ENCODE assay signal across 1 cellular context in the genomic region with DNA sequence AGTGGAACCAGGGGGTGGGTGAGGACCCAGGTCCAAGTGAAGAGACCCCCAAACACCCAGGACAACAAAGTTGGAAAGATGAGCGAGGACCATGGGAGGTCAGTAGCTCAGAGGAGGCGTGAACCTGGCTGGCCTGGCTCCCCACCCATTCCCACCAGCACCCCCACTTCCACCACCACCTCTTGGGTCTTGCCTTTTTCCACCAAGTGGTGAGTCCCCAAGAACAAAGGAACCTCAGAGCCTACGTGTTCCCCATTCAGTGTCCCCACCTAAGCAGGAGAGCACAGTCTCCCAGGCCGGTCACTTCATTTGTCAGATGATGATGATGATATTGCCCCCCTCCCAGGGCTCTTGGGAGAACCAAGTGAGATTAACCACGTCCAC.
TF ChIP-seq lines count a peak whose summit lies in the region.

No MANE protein-coding gene starts in this region.

TF ChIP-seq in liver, 16 proteins besides CTCF, POLR2A, EP300 and RAD21:
- TF ChIP-seq, protein P1, sequence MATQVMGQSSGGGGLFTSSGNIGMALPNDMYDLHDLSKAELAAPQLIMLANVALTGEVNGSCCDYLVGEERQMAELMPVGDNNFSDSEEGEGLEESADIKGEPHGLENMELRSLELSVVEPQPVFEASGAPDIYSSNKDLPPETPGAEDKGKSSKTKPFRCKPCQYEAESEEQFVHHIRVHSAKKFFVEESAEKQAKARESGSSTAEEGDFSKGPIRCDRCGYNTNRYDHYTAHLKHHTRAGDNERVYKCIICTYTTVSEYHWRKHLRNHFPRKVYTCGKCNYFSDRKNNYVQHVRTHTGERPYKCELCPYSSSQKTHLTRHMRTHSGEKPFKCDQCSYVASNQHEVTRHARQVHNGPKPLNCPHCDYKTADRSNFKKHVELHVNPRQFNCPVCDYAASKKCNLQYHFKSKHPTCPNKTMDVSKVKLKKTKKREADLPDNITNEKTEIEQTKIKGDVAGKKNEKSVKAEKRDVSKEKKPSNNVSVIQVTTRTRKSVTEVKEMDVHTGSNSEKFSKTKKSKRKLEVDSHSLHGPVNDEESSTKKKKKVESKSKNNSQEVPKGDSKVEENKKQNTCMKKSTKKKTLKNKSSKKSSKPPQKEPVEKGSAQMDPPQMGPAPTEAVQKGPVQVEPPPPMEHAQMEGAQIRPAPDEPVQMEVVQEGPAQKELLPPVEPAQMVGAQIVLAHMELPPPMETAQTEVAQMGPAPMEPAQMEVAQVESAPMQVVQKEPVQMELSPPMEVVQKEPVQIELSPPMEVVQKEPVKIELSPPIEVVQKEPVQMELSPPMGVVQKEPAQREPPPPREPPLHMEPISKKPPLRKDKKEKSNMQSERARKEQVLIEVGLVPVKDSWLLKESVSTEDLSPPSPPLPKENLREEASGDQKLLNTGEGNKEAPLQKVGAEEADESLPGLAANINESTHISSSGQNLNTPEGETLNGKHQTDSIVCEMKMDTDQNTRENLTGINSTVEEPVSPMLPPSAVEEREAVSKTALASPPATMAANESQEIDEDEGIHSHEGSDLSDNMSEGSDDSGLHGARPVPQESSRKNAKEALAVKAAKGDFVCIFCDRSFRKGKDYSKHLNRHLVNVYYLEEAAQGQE (IDR thresholded peaks at IDR 0.05), result no peak
- no peak for TF ChIP-seq JUND (IDR thresholded peaks at IDR 0.05)
- TF ChIP-seq ZBTB33 (IDR thresholded peaks at IDR 0.05), result no peak
- no peak for TF ChIP-seq FOXA2 (IDR thresholded peaks at IDR 0.05)
- TF ChIP-seq, protein P2, sequence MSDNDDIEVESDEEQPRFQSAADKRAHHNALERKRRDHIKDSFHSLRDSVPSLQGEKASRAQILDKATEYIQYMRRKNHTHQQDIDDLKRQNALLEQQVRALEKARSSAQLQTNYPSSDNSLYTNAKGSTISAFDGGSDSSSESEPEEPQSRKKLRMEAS (IDR thresholded peaks at IDR 0.05), result no peak
- no peak for TF ChIP-seq FOXA1 (IDR thresholded peaks at IDR 0.05)
- no peak for TF ChIP-seq ATF3 (IDR thresholded peaks at IDR 0.05)
- TF ChIP-seq YY1 (IDR thresholded peaks at IDR 0.05), result no peak
